In the genomic region with DNA sequence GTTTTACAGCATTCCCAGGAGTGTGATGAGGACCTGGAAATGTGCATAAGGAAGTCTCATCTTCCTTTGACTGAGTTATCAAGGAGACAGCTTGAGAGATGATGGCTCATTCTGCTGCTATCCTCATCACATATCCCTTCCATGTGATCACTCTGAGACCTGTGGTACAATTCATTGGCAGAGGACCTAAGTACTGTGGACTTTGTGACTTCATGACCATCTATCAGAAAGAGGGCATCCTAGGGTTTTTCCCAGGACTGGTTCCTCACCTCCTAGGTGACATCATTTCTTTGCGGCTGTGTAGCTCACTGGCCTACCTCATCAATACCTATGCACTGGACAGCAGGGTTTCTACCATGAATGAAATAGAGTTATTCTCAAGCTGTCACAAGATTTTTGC, we compare ENCODE assay signal across 25 cellular contexts.
"Had no signal": no experiment of that assay in that cellular context is flagged by ENCODE, and none has a peak within 500 bp of the region (broad histone marks: within the 10 kb centered on the region; RNA-seq: fewer than 3 reads in every experiment).

No MANE protein-coding gene starts in this region.

- H3K9me3 Mint-ChIP-seq: activated CD4-positive, alpha-beta memory T cell treated with anti-CD3 and anti-CD28 coated beads for 36 hours; dendritic cell treated with granulocyte-macrophage colony-stimulating factor and Interleukin-4, amounts not matched to agents 40 ng/mL and 50 ng/mL, for 4 days; type B pancreatic cell had no signal

- H3K4me3 Mint-ChIP-seq: activated CD4-positive, alpha-beta memory T cell treated with anti-CD3 and anti-CD28 coated beads for 36 hours; activated T-helper 1 cell treated with anti-CD3 and anti-CD28 coated beads, Interleukin-12 subunit alpha, Interleukin-12 subunit beta, Interleukin-2, Interleukin-4 antibody, amounts not matched to agents 30 ng/mL and 10 ng/mL and 1 ng/mL, durations not matched to agents 14 hours and 24 hours and 36 hours; dendritic cell treated with granulocyte-macrophage colony-stimulating factor and Interleukin-4, amounts not matched to agents 40 ng/mL and 50 ng/mL, for 4 days; stimulated activated naive CD8-positive, alpha-beta T cell treated with anti-CD3 and anti-CD28 coated beads, Interleukin-15, Interleukin-2, amounts not matched to agents 100 ng/mL and 50 ng/mL, for 24 hours; type B pancreatic cell had no signal

- H3K9me3 ChIP-seq: esophagus muscularis mucosa, heart left ventricle, left ventricle myocardium inferior, mucosa of descending colon, psoas muscle, thoracic aorta, uterus had no signal

- H3K36me3 ChIP-seq: esophagus muscularis mucosa, heart left ventricle, left ventricle myocardium inferior, thoracic aorta, uterus had no signal

- H3K36me3 Mint-ChIP-seq: type B pancreatic cell had no signal

- H3K27me3 Mint-ChIP-seq: activated CD4-positive, alpha-beta memory T cell treated with anti-CD3 and anti-CD28 coated beads for 36 hours; dendritic cell treated with granulocyte-macrophage colony-stimulating factor and Interleukin-4, amounts not matched to agents 40 ng/mL and 50 ng/mL, for 4 days; stimulated activated naive CD8-positive, alpha-beta T cell treated with anti-CD3 and anti-CD28 coated beads, Interleukin-15, Interleukin-2, amounts not matched to agents 100 ng/mL and 50 ng/mL, for 24 hours; type B pancreatic cell had no signal

- H3K27ac Mint-ChIP-seq: activated CD4-positive, alpha-beta memory T cell treated with anti-CD3 and anti-CD28 coated beads for 36 hours; activated T-helper 1 cell treated with anti-CD3 and anti-CD28 coated beads, Interleukin-12 subunit alpha, Interleukin-12 subunit beta, Interleukin-2, Interleukin-4 antibody, amounts not matched to agents 30 ng/mL and 10 ng/mL and 1 ng/mL, durations not matched to agents 14 hours and 24 hours and 36 hours; dendritic cell treated with granulocyte-macrophage colony-stimulating factor and Interleukin-4, amounts not matched to agents 40 ng/mL and 50 ng/mL, for 4 days; type B pancreatic cell had no signal

- H3K27ac ChIP-seq: esophagus muscularis mucosa, foreskin keratinocyte, heart left ventricle, left ventricle myocardium inferior, parathyroid adenoma, psoas muscle, thoracic aorta, uterus, VCaP had no signal

- ATAC-seq: foreskin keratinocyte, heart left ventricle, mucosa of descending colon, psoas muscle had no signal

- H3K9ac ChIP-seq: parathyroid adenoma had no signal

- DNase-seq: activated CD4-positive, alpha-beta memory T cell treated with anti-CD3 and anti-CD28 coated beads for 36 hours; activated CD4-positive, alpha-beta T cell treated with anti-CD3 and anti-CD28 coated beads for 48 hours; activated CD8-positive, alpha-beta memory T cell treated with anti-CD3 and anti-CD28 coated beads, Interleukin-2, amount 50 U/mL, for 4 hours; activated gamma-delta T cell; activated naive CD4-positive, alpha-beta T cell treated with anti-CD3 and anti-CD28 coated beads, Interleukin-2, amount 50 U/mL, for 16 hours; activated T-cell treated with anti-CD3 and anti-CD28 coated beads, Interleukin-2, amount 50 U/mL, for 1 hour; amniotic stem cell; central memory CD4-positive, alpha-beta T cell; effector CD4-positive, alpha-beta T cell; foreskin keratinocyte; heart left ventricle; left ventricle myocardium inferior; mucosa of descending colon; nucleus accumbens; psoas muscle; stimulated activated CD4-positive, alpha-beta T cell treated with anti-CD3 and anti-CD28 coated beads, Interleukin-4, amount 100 ng/mL, for 1 hour; uterus had no signal

- H3K27me3 ChIP-seq: esophagus muscularis mucosa, foreskin keratinocyte, heart left ventricle, uterus had no signal

- H3K4me3 ChIP-seq: esophagus muscularis mucosa, heart left ventricle, left ventricle myocardium inferior, mucosa of descending colon, psoas muscle, thoracic aorta, uterus had no signal

- H3K4me1 ChIP-seq: foreskin keratinocyte, parathyroid adenoma, psoas muscle, uterus had no signal
